Comparison of ENCODE assay signal across 8 cellular contexts in genomic region chr1:165631403-165632151, GRCh38.
DNase-seq lines count a peak whose midpoint lies in the region; TF ChIP-seq lines count a peak whose summit lies in the region.

No MANE protein-coding gene starts in this region.

- DNase-seq in NCI-H1417 (lab: John Stamatoyannopoulos, UW): peak; percentile 65 to 81 (median 72)
- no peak for DNase-seq in NCI-H1417 treated with DMSO at 0.1 percent for 48 hours (lab: John Stamatoyannopoulos, UW)
- DNase-seq in HFF-Myc (ENCODE audit: extremely low read depth, low read depth): peak; percentile 62
- peak; percentile 53 for DNase-seq in NAMALWA (ENCODE audit: low spot score)
- DNase-seq in activated CD4-positive, alpha-beta T cell treated with anti-CD3 and anti-CD28 coated beads for 48 hours: peak; percentile 66
- DNase-seq in effector CD4-positive, alpha-beta T cell: peak; percentile 29
- DNase-seq in medulla oblongata (ENCODE audit: extremely low spot score): peak; percentile 68
- peak; percentile 30 for DNase-seq in stimulated activated CD8-positive, alpha-beta memory T cell treated with anti-CD3 and anti-CD28 coated beads, Interleukin-4, amount 100 ng/mL, for 24 hours (ENCODE audit: low read depth)

- no peak for TF ChIP-seq CTCF in HFF-Myc (IDR thresholded peaks at IDR 0.05; ENCODE audit: low read depth, low read length, missing control alignments)

- H3K4me3 ChIP-seq in HFF-Myc (replicated peaks; ENCODE audit: low read depth, low read length): peak overlapping the region; percentile 60
